ENCODE assay signal across 10 cellular contexts in the genomic region with DNA sequence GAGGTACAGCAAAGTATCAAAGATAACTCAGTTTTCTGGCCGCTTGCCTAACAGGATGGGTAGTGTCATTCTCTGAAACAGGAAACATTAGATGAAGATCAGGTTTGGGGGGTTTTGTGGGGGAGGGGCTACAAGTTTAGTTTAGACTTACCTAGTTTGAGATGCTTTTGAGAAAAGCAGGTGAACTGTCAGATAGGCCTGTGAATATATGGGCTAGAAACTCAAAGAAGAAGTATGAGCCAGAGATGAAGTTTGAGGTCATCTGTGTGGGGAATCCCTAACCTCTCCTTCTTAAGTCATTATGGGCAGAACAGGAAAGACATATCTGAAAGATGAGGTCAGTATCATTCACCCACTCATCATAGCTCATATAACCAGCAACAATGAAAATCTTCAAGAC. TPM values are rescaled to one million over a fixed set of nuclear protein-coding genes. Genes with fewer than 3 reads are reported as not detected.
DNase-seq lines count a peak whose midpoint lies in the region; ATAC-seq, FAIRE-seq and TF ChIP-seq lines count a peak whose summit lies in the region.
"Had no signal": no experiment of that assay in that cellular context is flagged by ENCODE, and none has a peak within 500 bp of the region (broad histone marks: within the 10 kb centered on the region; RNA-seq: fewer than 3 reads in every experiment).

No MANE protein-coding gene starts in this region.

- in situ Hi-C loops in GM12878 (cut with MboI): no loop called here

- peak overlapping the region; percentile 57 for H3K27ac ChIP-seq in KMS-11
- H3K27ac ChIP-seq in GM12878 (ENCODE audit: control insufficient read depth, insufficient read depth): no peak overlapping the region

- H3K4me2 ChIP-seq in KMS-11 (peak overlapping the region; percentile 58), GM12878 (ENCODE audit: control insufficient read depth, insufficient read depth) (no peak overlapping the region)

- FAIRE-seq in GM12878 (lab: Jason Lieb, UNC): no peak

- 0 out of 2 replicates have a peak overlapping the region, but pooled peaks have one; percentile 11 for H2AFZ ChIP-seq in KMS-11 (ENCODE audit: low read depth)
- H2AFZ ChIP-seq in GM12878 (ENCODE audit: control insufficient read depth, low read depth, low read length): no peak overlapping the region

- POLR2A ChIA-PET in GM12878 (lab: Charles Lee): no interaction called here

- H4K20me1 ChIP-seq in KMS-11 (ENCODE audit: insufficient read depth) (no peaks in the 10 kb centered on the region), GM12878 (ENCODE audit: control insufficient read depth, insufficient read depth) (no peaks in the 10 kb centered on the region)

- TF ChIP-seq RAD21 in GM12878 (IDR thresholded peaks at IDR 0.05; ENCODE audit: insufficient read depth, low read depth, low read length): no peak

- TF ChIP-seq EP300 in GM12878 (IDR thresholded peaks at IDR 0.05; ENCODE audit: borderline replicate concordance in 1 of 2, control insufficient read depth in 1 of 2, low read depth in 2 of 2, low read length in 2 of 2): no peak

- H3K79me2 ChIP-seq in KMS-11 (ENCODE audit: insufficient read depth, low read depth): no peaks in the 10 kb centered on the region
- no peaks in the 10 kb centered on the region for H3K79me2 ChIP-seq in GM12878 (ENCODE audit: control insufficient read depth, insufficient read depth, low read length)

- 74% methylated on average over 1 of the region's 1 CpG for WGBS in GM12878 (ENCODE audit: insufficient coverage, insufficient replicate concordance, low lambda C conversion rate, missing lambda C conversion rate)

- TF ChIP-seq POLR2A in GM12878 (IDR thresholded peaks at IDR 0.05; ENCODE audit: low read depth, low read length): no peak

- SMC1A ChIA-PET in GM12878 (lab: Charles Lee; ENCODE audit: uncharacterized antibody, unreplicated experiment): interaction anchor here (0.9 kb wide), 1 partner anchor 9 kb away, joined by 3 read pairs; no protein-coding TSS in a partner anchor

- BruUV-seq in GM12878 (replicated peaks; lab: Mats Ljungman, UMichigan): no TSS peak

- H3K4me1 ChIP-seq in KMS-11 (ENCODE audit: low read depth, poor library complexity, severe bottlenecking) (peaks cover 69% of the 10 kb centered on the region), GM12878 (ENCODE audit: control insufficient read depth, insufficient read depth, low read length) (no peaks in the 10 kb centered on the region)

- H3K4me3 ChIP-seq in KMS-11 (IDR thresholded peaks at IDR 0.05; ENCODE audit: insufficient read depth, low read depth, low read length) (no peak overlapping the region), GM12878 (no peak overlapping the region; the same call in 1 of the 2 replicates), skeletal muscle cell (ENCODE audit: low read depth, low read length) (no peak overlapping the region)

- ATAC-seq in GM12878 (peak; percentile 87), HG03460 (IDR thresholded peaks at IDR 0.05; ENCODE audit: unreplicated experiment) (no peak)

- TF ChIP-seq CTCF in KMS-11 (conservative IDR thresholded peaks at IDR 0.05; ENCODE audit: low read depth, low read length): no peak
- TF ChIP-seq CTCF in GM12878 (IDR thresholded peaks at IDR 0.05 in 2 of 3, conservative IDR thresholded peaks at IDR 0.05 in 1 of 3; ENCODE audit: control insufficient read depth in 2 of 3, extremely low read depth in 1 of 3, insufficient read depth in 1 of 3, low read depth in 3 of 3, low read length in 3 of 3): no peak

- H3K9me3 ChIP-seq in GM12878 (replicated peaks; ENCODE audit: control insufficient read depth, insufficient read depth, low read length): no peaks in the 10 kb centered on the region

- no peaks in the 10 kb centered on the region for H3K36me3 ChIP-seq in KMS-11 (ENCODE audit: insufficient read depth)
- no peaks in the 10 kb centered on the region for H3K36me3 ChIP-seq in GM12878 (ENCODE audit: control insufficient read depth in 2 of 2, insufficient read depth in 2 of 2, low read length in 1 of 2)

- DNase-seq in activated CD4-positive, alpha-beta T cell treated with anti-CD3 and anti-CD28 coated beads for 48 hours: peak; percentile 24
- no peak for DNase-seq in activated CD4-positive, alpha-beta T cell treated with anti-CD3 and anti-CD28 coated beads for 4 hours
- DNase-seq in GM12878 (ENCODE audit: low read depth, low spot score) (no peak), skeletal muscle cell (ENCODE audit: low read depth) (peak; percentile 46), ureter (ENCODE audit: low spot score) (no peak), NCI-H2196 treated with DMSO at 0.1 percent for 48 hours (lab: John Stamatoyannopoulos, UW; ENCODE audit: unreplicated experiment) (no peak)
- DNase-seq: KG1 had no signal

- RAD21 ChIA-PET in GM12878 (lab: Charles Lee; ENCODE audit: unreplicated experiment): no interaction called here

- no peak overlapping the region for H3K9ac ChIP-seq in KMS-11
- no peak overlapping the region for H3K9ac ChIP-seq in GM12878 (ENCODE audit: control insufficient read depth, insufficient read depth, low read length)

- H3K27me3 ChIP-seq in KMS-11 (ENCODE audit: insufficient read depth, low read depth): no peaks in the 10 kb centered on the region
- H3K27me3 ChIP-seq in GM12878 (replicated peaks in 1 of 2; ENCODE audit: control insufficient read depth in 2 of 2, insufficient read depth in 2 of 2, low read length in 1 of 2): no peaks in the 10 kb centered on the region

- CTCF ChIA-PET in GM12878 (lab: Yijun Ruan, JAX): no interaction called here

- intact Hi-C loops in GM12878 (cut with micrococcal nuclease; ENCODE audit: unreplicated experiment): no loop called here

TF ChIP-seq in GM12878, 131 proteins besides CTCF, POLR2A, EP300 and RAD21 (continues in another document):
- TF ChIP-seq CREM (IDR thresholded peaks at IDR 0.05; ENCODE audit: low read depth): peak; percentile 90

RNA-seq across cellular contexts. Expression of a gene that starts 11.9 kb away (rescaled TPM):
- total RNA-seq in GM12878 (2013; cell fraction: nucleolus; rRNA removed): not detected in 2 replicates
- 0.28 TPM in 1 of 2 replicates, not detected in the other for total RNA-seq in GM12878 (2014; rRNA removed)
- not detected in 2 replicates for total RNA-seq in GM12878 (2014; rRNA removed; fragmentation: Illumina TruSeq; extraction: Trizol)
- not detected in 2 replicates for total RNA-seq in GM12878 (2021)
- not detected for polyA plus RNA-seq in GM12878 (2011; ENCODE audit: low read depth)
- polyA plus RNA-seq in GM12878 (2011; rRNA removed): not detected in 2 replicates
- polyA plus RNA-seq in GM12878 (2011; cell fraction: cytosol; rRNA removed): not detected in 2 replicates
- polyA plus RNA-seq in GM12878 (2011; cell fraction: nucleus; rRNA removed): not detected in 2 replicates
- polyA plus RNA-seq in GM12878 (2012): not detected in 2 replicates
- not detected in 2 replicates for polyA plus RNA-seq in GM12878 (2014; fragmentation: Illumina TruSeq; extraction: Trizol)
- not detected for polyA plus RNA-seq in GM12878 (2014; fragmentation: Nextera tagmentation; extraction: Ambion mirVana)
- polyA plus RNA-seq in GM12878 (2014; rRNA removed): not detected in 2 replicates
- polyA plus RNA-seq in GM12878 (2016; fragmentation: Nextera tagmentation; extraction: Ambion mirVana): not detected
- polyA minus RNA-seq in GM12878 (2011; rRNA and poly(A)+ RNA removed): not detected in 2 replicates
- not detected in 2 replicates for polyA minus RNA-seq in GM12878 (2011; cell fraction: cytosol; rRNA and poly(A)+ RNA removed)
- polyA minus RNA-seq in GM12878 (2011; cell fraction: nucleus; rRNA and poly(A)+ RNA removed): not detected in 2 replicates
- not detected for total RNA-seq in ureter
- total RNA-seq: activated CD8-positive, alpha-beta memory T cell treated with anti-CD3 and anti-CD28 coated beads for 36 hours had no signal

RNA-seq across cellular contexts. Expression of a gene that starts 14.0 kb away (rescaled TPM):
- total RNA-seq in GM12878 (2013; cell fraction: nucleolus; rRNA removed): 3.2 and 3.7 TPM in 2 replicates
- total RNA-seq in GM12878 (2014; rRNA removed): not detected in 2 replicates
- not detected in 2 replicates for total RNA-seq in GM12878 (2014; rRNA removed; fragmentation: Illumina TruSeq; extraction: Trizol)
- 0.11 TPM in 1 of 2 replicates, not detected in the other for total RNA-seq in GM12878 (2021)
- 0.47 TPM for polyA plus RNA-seq in GM12878 (2011; ENCODE audit: low read depth)
- 0.14 TPM in 1 of 2 replicates, not detected in the other for polyA plus RNA-seq in GM12878 (2011; rRNA removed)
- 0.01 TPM in 1 of 2 replicates, not detected in the other for polyA plus RNA-seq in GM12878 (2011; cell fraction: cytosol; rRNA removed)
- polyA plus RNA-seq in GM12878 (2011; cell fraction: nucleus; rRNA removed): 0.13 TPM in 1 of 2 replicates, not detected in the other
- 0.17 TPM in 1 of 2 replicates, not detected in the other for polyA plus RNA-seq in GM12878 (2012)
- 0.10 TPM in 1 of 2 replicates, not detected in the other for polyA plus RNA-seq in GM12878 (2014; fragmentation: Illumina TruSeq; extraction: Trizol)
- not detected for polyA plus RNA-seq in GM12878 (2014; fragmentation: Nextera tagmentation; extraction: Ambion mirVana)
- not detected in 2 replicates for polyA plus RNA-seq in GM12878 (2014; rRNA removed)
- under 1 TPM in 1 of 2 experiments, not detected in 1; 0.06 TPM for polyA plus RNA-seq in GM12878 (2016; fragmentation: Nextera tagmentation; extraction: Ambion mirVana)
- polyA minus RNA-seq in GM12878 (2011; rRNA and poly(A)+ RNA removed): not detected in 2 replicates
- polyA minus RNA-seq in GM12878 (2011; cell fraction: cytosol; rRNA and poly(A)+ RNA removed): not detected in 2 replicates
- not detected in 2 replicates for polyA minus RNA-seq in GM12878 (2011; cell fraction: nucleus; rRNA and poly(A)+ RNA removed)
- 8.6 TPM for total RNA-seq in ureter

RNA-seq across cellular contexts. Expression of a gene that starts 14.3 kb away (rescaled TPM):
- 0.83 TPM in 1 of 2 replicates, not detected in the other for total RNA-seq in GM12878 (2013; cell fraction: nucleolus; rRNA removed)
- not detected in 2 replicates for total RNA-seq in GM12878 (2014; rRNA removed)
- not detected in 2 replicates for total RNA-seq in GM12878 (2014; rRNA removed; fragmentation: Illumina TruSeq; extraction: Trizol)
- not detected in 2 replicates for total RNA-seq in GM12878 (2021)
- not detected for polyA plus RNA-seq in GM12878 (2011; ENCODE audit: low read depth)
- polyA plus RNA-seq in GM12878 (2011; rRNA removed): not detected in 2 replicates
- polyA plus RNA-seq in GM12878 (2011; cell fraction: cytosol; rRNA removed): not detected in 2 replicates
- not detected in 2 replicates for polyA plus RNA-seq in GM12878 (2011; cell fraction: nucleus; rRNA removed)
- not detected in 2 replicates for polyA plus RNA-seq in GM12878 (2012)
- polyA plus RNA-seq in GM12878 (2014; fragmentation: Illumina TruSeq; extraction: Trizol): not detected in 2 replicates
- polyA plus RNA-seq in GM12878 (2014; fragmentation: Nextera tagmentation; extraction: Ambion mirVana): under 1 TPM in 1 of 2 experiments, not detected in 1; 0.14 TPM
- not detected in 2 replicates for polyA plus RNA-seq in GM12878 (2014; rRNA removed)
- not detected for polyA plus RNA-seq in GM12878 (2016; fragmentation: Nextera tagmentation; extraction: Ambion mirVana)
- not detected in 2 replicates for polyA minus RNA-seq in GM12878 (2011; rRNA and poly(A)+ RNA removed)
- not detected in 2 replicates for polyA minus RNA-seq in GM12878 (2011; cell fraction: cytosol; rRNA and poly(A)+ RNA removed)
- polyA minus RNA-seq in GM12878 (2011; cell fraction: nucleus; rRNA and poly(A)+ RNA removed): not detected in 2 replicates
- not detected for total RNA-seq in ureter
- total RNA-seq: activated CD8-positive, alpha-beta memory T cell treated with anti-CD3 and anti-CD28 coated beads for 36 hours had no signal

Comparison
In these comparisons a context has a peak if more than half of its experiments do, and no peak if none do; other contexts are left out.
1. DNase-seq: peak in activated CD4-positive, alpha-beta T cell treated with anti-CD3 and anti-CD28 coated beads for 48 hours (single experiment) and skeletal muscle cell (single experiment); none in activated CD4-positive, alpha-beta T cell treated with anti-CD3 and anti-CD28 coated beads for 4 hours (0 of 2), GM12878 (single experiment), ureter (single experiment) and NCI-H2196 treated with DMSO at 0.1 percent for 48 hours (single experiment).